Comparison of ENCODE assay signal across 1 cellular context in genomic region chr4:113534698-113535097, GRCh38.
TF ChIP-seq lines count a peak whose summit lies in the region.

No MANE protein-coding gene starts in this region.

TF ChIP-seq in WTC11, 78 proteins besides CTCF, POLR2A, EP300 and RAD21 (continued from another document):
- TF ChIP-seq STAT6 (CRISPR knock-in tag; conservative IDR thresholded peaks at IDR 0.05; ENCODE audit: low read depth) (no peak), ATF2 (CRISPR knock-in tag; IDR thresholded peaks at IDR 0.05; ENCODE audit: borderline replicate concordance, low read depth) (no peak), JAZF1 (CRISPR knock-in tag; IDR thresholded peaks at IDR 0.05) (no peak), NR1H2 (CRISPR knock-in tag; IDR thresholded peaks at IDR 0.05) (no peak)
- TF ChIP-seq, protein P1, sequence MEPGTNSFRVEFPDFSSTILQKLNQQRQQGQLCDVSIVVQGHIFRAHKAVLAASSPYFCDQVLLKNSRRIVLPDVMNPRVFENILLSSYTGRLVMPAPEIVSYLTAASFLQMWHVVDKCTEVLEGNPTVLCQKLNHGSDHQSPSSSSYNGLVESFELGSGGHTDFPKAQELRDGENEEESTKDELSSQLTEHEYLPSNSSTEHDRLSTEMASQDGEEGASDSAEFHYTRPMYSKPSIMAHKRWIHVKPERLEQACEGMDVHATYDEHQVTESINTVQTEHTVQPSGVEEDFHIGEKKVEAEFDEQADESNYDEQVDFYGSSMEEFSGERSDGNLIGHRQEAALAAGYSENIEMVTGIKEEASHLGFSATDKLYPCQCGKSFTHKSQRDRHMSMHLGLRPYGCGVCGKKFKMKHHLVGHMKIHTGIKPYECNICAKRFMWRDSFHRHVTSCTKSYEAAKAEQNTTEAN (CRISPR knock-in tag; IDR thresholded peaks at IDR 0.05): no peak
- TF ChIP-seq, protein P2, sequence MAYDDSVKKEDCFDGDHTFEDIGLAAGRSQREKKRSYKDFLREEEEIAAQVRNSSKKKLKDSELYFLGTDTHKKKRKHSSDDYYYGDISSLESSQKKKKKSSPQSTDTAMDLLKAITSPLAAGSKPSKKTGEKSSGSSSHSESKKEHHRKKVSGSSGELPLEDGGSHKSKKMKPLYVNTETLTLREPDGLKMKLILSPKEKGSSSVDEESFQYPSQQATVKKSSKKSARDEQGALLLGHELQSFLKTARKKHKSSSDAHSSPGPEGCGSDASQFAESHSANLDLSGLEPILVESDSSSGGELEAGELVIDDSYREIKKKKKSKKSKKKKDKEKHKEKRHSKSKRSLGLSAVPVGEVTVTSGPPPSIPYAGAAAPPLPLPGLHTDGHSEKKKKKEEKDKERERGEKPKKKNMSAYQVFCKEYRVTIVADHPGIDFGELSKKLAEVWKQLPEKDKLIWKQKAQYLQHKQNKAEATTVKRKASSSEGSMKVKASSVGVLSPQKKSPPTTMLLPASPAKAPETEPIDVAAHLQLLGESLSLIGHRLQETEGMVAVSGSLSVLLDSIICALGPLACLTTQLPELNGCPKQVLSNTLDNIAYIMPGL (CRISPR knock-in tag; IDR thresholded peaks at IDR 0.05): no peak
- TF ChIP-seq, protein P3, sequence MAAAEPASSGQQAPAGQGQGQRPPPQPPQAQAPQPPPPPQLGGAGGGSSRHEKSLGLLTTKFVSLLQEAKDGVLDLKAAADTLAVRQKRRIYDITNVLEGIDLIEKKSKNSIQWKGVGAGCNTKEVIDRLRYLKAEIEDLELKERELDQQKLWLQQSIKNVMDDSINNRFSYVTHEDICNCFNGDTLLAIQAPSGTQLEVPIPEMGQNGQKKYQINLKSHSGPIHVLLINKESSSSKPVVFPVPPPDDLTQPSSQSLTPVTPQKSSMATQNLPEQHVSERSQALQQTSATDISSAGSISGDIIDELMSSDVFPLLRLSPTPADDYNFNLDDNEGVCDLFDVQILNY (CRISPR knock-in tag; IDR thresholded peaks at IDR 0.05): no peak
